In genomic region chr7:148696787-148697186, GRCh38 we compare ENCODE assay signal across 11 cellular contexts. TPM values are rescaled to one million over a fixed set of nuclear protein-coding genes. Genes with fewer than 3 reads are reported as not detected.
DNase-seq lines count a peak whose midpoint lies in the region; ATAC-seq and TF ChIP-seq lines count a peak whose summit lies in the region.
"Had no signal": no experiment of that assay in that cellular context is flagged by ENCODE, and none has a peak within 500 bp of the region (broad histone marks: within the 10 kb centered on the region; RNA-seq: fewer than 3 reads in every experiment).

No MANE protein-coding gene starts in this region.

- H3K36me3 Mint-ChIP-seq in activated T-helper 2 cell treated with anti-CD3 and anti-CD28 coated beads, Interferon-gamma antibody, Interleukin-2, Interleukin-4, amounts not matched to agents 10 μg/mL and 5 μg/mL and 100 μg/mL, durations not matched to agents 14 hours and 24 hours and 36 hours (ENCODE audit: low read depth) = peaks cover 12% of the 10 kb centered on the region
- no peaks in the 10 kb centered on the region for H3K36me3 Mint-ChIP-seq in naive thymus-derived CD8-positive, alpha-beta T cell

- 88 to 94% methylated on average over 5 of the region's 5 CpGs for WGBS in heart right ventricle, 2 donors

- no peaks in the 10 kb centered on the region for H3K9me3 Mint-ChIP-seq in activated T-helper 2 cell treated with anti-CD3 and anti-CD28 coated beads, Interferon-gamma antibody, Interleukin-2, Interleukin-4, amounts not matched to agents 10 μg/mL and 5 μg/mL and 100 μg/mL, durations not matched to agents 14 hours and 24 hours and 36 hours
- no peaks in the 10 kb centered on the region for H3K9me3 Mint-ChIP-seq in naive thymus-derived CD8-positive, alpha-beta T cell

- TF ChIP-seq CTCF in heart right ventricle (IDR thresholded peaks at IDR 0.05) = no peak
- TF ChIP-seq CTCF in uterus (IDR thresholded peaks at IDR 0.05) = no peak

- H3K36me3 ChIP-seq in heart right ventricle = no peaks in the 10 kb centered on the region
- no peaks in the 10 kb centered on the region for H3K36me3 ChIP-seq in uterus

- POLR2A ChIA-PET in naive thymus-derived CD8-positive, alpha-beta T cell (lab: Charles Lee) = no interaction called here

- no peaks in the 10 kb centered on the region for H3K9me3 ChIP-seq in heart right ventricle
- no peaks in the 10 kb centered on the region for H3K9me3 ChIP-seq in uterus

- ATAC-seq in heart right ventricle (no peak), HG03045 (IDR thresholded peaks at IDR 0.05; ENCODE audit: unreplicated experiment) (no peak), HG03025 (IDR thresholded peaks at IDR 0.05; ENCODE audit: low FRiP score, unreplicated experiment) (no peak), GM21723 (IDR thresholded peaks at IDR 0.05; ENCODE audit: unreplicated experiment) (no peak)
- ATAC-seq in naive thymus-derived CD8-positive, alpha-beta T cell = no peak

- no peaks in the 10 kb centered on the region for H3K27me3 ChIP-seq in heart right ventricle
- H3K27me3 ChIP-seq in uterus = no peaks in the 10 kb centered on the region

- peak overlapping the region; percentile 37 for H3K4me3 Mint-ChIP-seq in activated T-helper 2 cell treated with anti-CD3 and anti-CD28 coated beads, Interferon-gamma antibody, Interleukin-2, Interleukin-4, amounts not matched to agents 10 μg/mL and 5 μg/mL and 100 μg/mL, durations not matched to agents 14 hours and 24 hours and 36 hours (ENCODE audit: low read depth)
- H3K4me3 Mint-ChIP-seq in naive thymus-derived CD8-positive, alpha-beta T cell = peak overlapping the region; percentile 9 to 91 (median 50)

- H3K4me3 ChIP-seq in heart right ventricle = peak overlapping the region in 1 of 10 donors; percentile 94
- no peak overlapping the region for H3K4me3 ChIP-seq in uterus

- no peak for DNase-seq in heart right ventricle
- DNase-seq in cardiac septum (ENCODE audit: low spot score) = no peak
- no peak for DNase-seq in activated T-helper 2 cell treated with anti-CD3 and anti-CD28 coated beads, Interferon-gamma antibody, Interleukin-2, Interleukin-4, amounts not matched to agents 10 μg/mL and 5 μg/mL and 100 μg/mL, durations not matched to agents 14 hours and 24 hours and 36 hours (ENCODE audit: low spot score)
- DNase-seq in naive thymus-derived CD8-positive, alpha-beta T cell = no peak
- DNase-seq in uterus = no peak
- DNase-seq: NCI-H1694, substantia nigra, T-helper 9 cell had no signal

- H3K4me1 ChIP-seq in heart right ventricle (peaks cover 10 to 36% (median 27%) of the 10 kb centered on the region in 9 donors), uterus (no peaks in the 10 kb centered on the region)

- intact Hi-C loops in heart right ventricle (cut with DNase I) (loop anchor here in 5 of 10 donors (5.0 to 10.0 kb wide), 6 partner anchors 122 to 396 kb away; partner anchors contain the start of genes EZH2 (in 2 of the 5) and ZNF786 (in 1 of the 5)), cardiac septum (cut with DNase I) (loop anchor here (5.0 kb wide), 2 partner anchors 331 to 396 kb away; partner anchors contain the start of genes PDIA4 and ZNF786), uterus (cut with DNase I; ENCODE audit: low total_unique reads) (no loop called here)
- intact Hi-C loops in activated T-helper 2 cell treated with anti-CD3 and anti-CD28 coated beads, Interferon-gamma antibody, Interleukin-2, Interleukin-4, amounts not matched to agents 10 μg/mL and 5 μg/mL and 100 μg/mL, durations not matched to agents 14 hours and 24 hours and 36 hours (cut with micrococcal nuclease) = loop anchor here (1.0 to 5.0 kb wide), 6 partner anchors 30 to 1176 kb away; partner anchors contain the start of gene ATP6V0E2

- peaks cover 44% of the 10 kb centered on the region for H3K4me1 Mint-ChIP-seq in activated T-helper 2 cell treated with anti-CD3 and anti-CD28 coated beads, Interferon-gamma antibody, Interleukin-2, Interleukin-4, amounts not matched to agents 10 μg/mL and 5 μg/mL and 100 μg/mL, durations not matched to agents 14 hours and 24 hours and 36 hours (ENCODE audit: low read depth)
- peaks cover 26 to 39% (median 36%) of the 10 kb centered on the region in 4 donors for H3K4me1 Mint-ChIP-seq in naive thymus-derived CD8-positive, alpha-beta T cell

- no peak for TF ChIP-seq POLR2A in uterus (IDR thresholded peaks at IDR 0.05)

- peak overlapping the region; percentile 61 for H3K27ac Mint-ChIP-seq in activated T-helper 2 cell treated with anti-CD3 and anti-CD28 coated beads, Interferon-gamma antibody, Interleukin-2, Interleukin-4, amounts not matched to agents 10 μg/mL and 5 μg/mL and 100 μg/mL, durations not matched to agents 14 hours and 24 hours and 36 hours
- peak overlapping the region in 8 of 10 donors; percentile 0 to 97 (median 76) for H3K27ac Mint-ChIP-seq in naive thymus-derived CD8-positive, alpha-beta T cell

- peak overlapping the region in 7 of 10 donors; percentile 90 to 100 (median 98) for H3K27ac ChIP-seq in heart right ventricle
- H3K27ac ChIP-seq in uterus = peak overlapping the region; percentile 92 to 98

- no peaks in the 10 kb centered on the region for H3K27me3 Mint-ChIP-seq in activated T-helper 2 cell treated with anti-CD3 and anti-CD28 coated beads, Interferon-gamma antibody, Interleukin-2, Interleukin-4, amounts not matched to agents 10 μg/mL and 5 μg/mL and 100 μg/mL, durations not matched to agents 14 hours and 24 hours and 36 hours (ENCODE audit: low read depth)
- no peaks in the 10 kb centered on the region for H3K27me3 Mint-ChIP-seq in naive thymus-derived CD8-positive, alpha-beta T cell

RNA-seq across cellular contexts. Expression of gene CUL1, which starts 1.9 kb away (rescaled TPM):
- total RNA-seq in heart right ventricle (10 to 100 TPM; 40.6 to 53.4 (median 45.0) TPM), cardiac septum (42.3 TPM), uterus (10 to 100 TPM; 38.9 to 61.2 (median 49.4) TPM)
- 10 to 100 TPM; 14.0 to 33.5 TPM for polyA plus RNA-seq in heart right ventricle
- 69.4 and 74.5 TPM in 2 replicates for total RNA-seq in activated T-helper 2 cell treated with anti-CD3 and anti-CD28 coated beads, Interferon-gamma antibody, Interleukin-2, Interleukin-4, amounts not matched to agents 10 μg/mL and 5 μg/mL and 100 μg/mL, durations not matched to agents 14 hours and 24 hours and 36 hours
- 10 to 100 TPM; 62.8 to 67.7 TPM for total RNA-seq in naive thymus-derived CD8-positive, alpha-beta T cell
- polyA plus RNA-seq in naive thymus-derived CD8-positive, alpha-beta T cell = 10 to 100 TPM; 39.2 to 50.6 (median 39.6) TPM
